16 cellular contexts compared by ENCODE assay signal in the genomic region with DNA sequence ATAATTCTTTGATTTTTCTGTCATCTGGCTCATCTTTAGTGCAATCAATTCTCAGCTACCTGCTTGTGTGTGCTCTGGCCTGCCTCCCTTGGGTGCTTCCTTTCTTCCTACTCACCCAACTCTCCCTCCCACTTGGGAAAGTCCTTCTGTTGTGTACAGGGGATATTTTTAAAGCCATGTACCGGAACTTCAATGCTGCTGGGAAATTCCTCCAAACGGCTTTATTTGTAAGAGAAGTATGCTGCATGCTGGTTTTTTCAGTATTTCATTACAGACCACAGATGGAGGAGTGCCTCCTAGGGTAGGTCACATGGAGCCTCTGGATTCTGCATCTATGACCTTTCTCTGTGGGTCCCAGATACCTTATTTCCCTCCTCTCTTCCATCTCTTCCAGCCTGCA. TPM values are rescaled to one million over a fixed set of nuclear protein-coding genes. Genes with fewer than 3 reads are reported as not detected.
DNase-seq lines count a peak whose midpoint lies in the region; ATAC-seq, FAIRE-seq and TF ChIP-seq lines count a peak whose summit lies in the region.
"Had no signal": no experiment of that assay in that cellular context is flagged by ENCODE, and none has a peak within 500 bp of the region (broad histone marks: within the 10 kb centered on the region; RNA-seq: fewer than 3 reads in every experiment).

No MANE protein-coding gene starts in this region.

- H3K36me3 Mint-ChIP-seq in activated T-helper 17 cell treated with anti-CD3 and anti-CD28 coated beads, Interleukin-2, amount 50 U/mL, for 72 hours (ENCODE audit: low read depth) = no peaks in the 10 kb centered on the region

- no peak overlapping the region for H3K27ac Mint-ChIP-seq in activated T-helper 17 cell treated with anti-CD3 and anti-CD28 coated beads, Interleukin-2, amount 50 U/mL, for 72 hours

- no peaks in the 10 kb centered on the region for H3K9me3 Mint-ChIP-seq in activated T-helper 17 cell treated with anti-CD3 and anti-CD28 coated beads, Interleukin-2, amount 50 U/mL, for 72 hours

- H3K4me1 Mint-ChIP-seq in activated T-helper 17 cell treated with anti-CD3 and anti-CD28 coated beads, Interleukin-2, amount 50 U/mL, for 72 hours = peaks cover under 1% of the 10 kb centered on the region

- 0 out of 2 replicates have a peak, but pooled peaks have one; percentile 26 for TF ChIP-seq POLR2A in GM12892 (IDR thresholded peaks at IDR 0.05; ENCODE audit: low read depth, low read length)

- DNase-seq in GM12892 (ENCODE audit: insufficient read length) = no peak
- DNase-seq in NAMALWA (ENCODE audit: low spot score) = peak; percentile 10
- DNase-seq in left kidney (ENCODE audit: low read depth, low spot score) = peak; percentile 21
- DNase-seq in activated CD8-positive, alpha-beta memory T cell treated with anti-CD3 and anti-CD28 coated beads, Interleukin-2, amount 50 U/mL, for 48 hours = no peak
- DNase-seq in MV-4-11 (lab: John Stamatoyannopoulos, UW) = no peak
- DNase-seq: activated naive CD4-positive, alpha-beta T cell treated with Interleukin-2 at 50 U/mL for 16 hours; left ventricle myocardium inferior; NCI-H226; occipital lobe; stimulated activated CD4-positive, alpha-beta T cell treated with anti-CD3 and anti-CD28 coated beads, Interleukin-2, amount 100 ng/mL, for 24 hours had no signal

- FAIRE-seq in GM12892 (lab: Jason Lieb, UNC) = peak; percentile 96

- peaks cover 6% of the 10 kb centered on the region for H3K27me3 Mint-ChIP-seq in activated T-helper 17 cell treated with anti-CD3 and anti-CD28 coated beads, Interleukin-2, amount 50 U/mL, for 72 hours

- no peak overlapping the region for H3K4me3 Mint-ChIP-seq in activated T-helper 17 cell treated with anti-CD3 and anti-CD28 coated beads, Interleukin-2, amount 50 U/mL, for 72 hours

- ATAC-seq in GM21528 (IDR thresholded peaks at IDR 0.05; ENCODE audit: low FRiP score, unreplicated experiment) (peak; percentile 59), GM19328 (IDR thresholded peaks at IDR 0.05; ENCODE audit: unreplicated experiment) (no peak)
- ATAC-seq in activated T-helper 17 cell treated with anti-CD3 and anti-CD28 coated beads, Interleukin-2, amount 50 U/mL, for 72 hours (replicated peaks) = no peak
- ATAC-seq: activated CD4-positive, CD25-positive, alpha-beta regulatory T cell treated with anti-CD3 and anti-CD28 coated beads, Interleukin-2, amount 50 U/mL, for 24 hours had no signal

RNA-seq across cellular contexts. Expression of a gene that starts 5.4 kb away (rescaled TPM):
- 4.3 TPM for polyA plus RNA-seq in GM12892 (2012; ENCODE audit: missing spikeins)
- total RNA-seq in activated T-helper 17 cell treated with anti-CD3 and anti-CD28 coated beads, Interleukin-2, amount 50 U/mL, for 72 hours = not detected
- total RNA-seq: fibroblast of villous mesenchyme, left ventricle myocardium inferior, occipital lobe, SJSA1 had no signal

Comparison
In these comparisons a context has a peak if more than half of its experiments do, and no peak if none do; other contexts are left out.
1. DNase-seq: peak in NAMALWA (single experiment) and left kidney (single experiment); none in GM12892 (single experiment), activated CD8-positive, alpha-beta memory T cell treated with anti-CD3 and anti-CD28 coated beads, Interleukin-2, amount 50 U/mL, for 48 hours (single experiment) and MV-4-11 (single experiment).